8 cellular contexts compared by ENCODE assay signal in genomic region chr13:27921421-27921960, GRCh38. TPM values are rescaled to one million over a fixed set of nuclear protein-coding genes. Genes with fewer than 3 reads are reported as not detected.
DNase-seq lines count a peak whose midpoint lies in the region; ATAC-seq, FAIRE-seq and TF ChIP-seq lines count a peak whose summit lies in the region.
"Had no signal": no experiment of that assay in that cellular context is flagged by ENCODE, and none has a peak within 500 bp of the region (broad histone marks: within the 10 kb centered on the region; RNA-seq: fewer than 3 reads in every experiment).

No MANE protein-coding gene starts in this region.

- CTCF ChIA-PET in GM10248 (lab: Yijun Ruan, JAX), result interaction anchor here (0.8 kb wide), 1 partner anchor 63 kb away, joined by 4 read pairs; no protein-coding TSS in a partner anchor

- no peak for FAIRE-seq in small intestine (lab: Jason Lieb, UNC)

- H3K36me3 ChIP-seq in Peyer's patch, result no peaks in the 10 kb centered on the region
- H3K36me3 ChIP-seq in small intestine (ENCODE audit: control insufficient read depth in 2 of 2, insufficient read depth in 2 of 2, low read length in 2 of 2), result no peaks in the 10 kb centered on the region

- POLR2A ChIA-PET in GM10248 (lab: Yijun Ruan, JAX), result no interaction called here

- H3K4me1 ChIP-seq in Peyer's patch (peaks cover 0 to 50% (median 10%) of the 10 kb centered on the region in 4 donors), small intestine (ENCODE audit: control insufficient read depth in 2 of 2, insufficient read depth in 1 of 2, low read depth in 1 of 2, low read length in 1 of 2) (no peaks in the 10 kb centered on the region)

- WGBS in small intestine, 3 donors, result 1 to 7% (median 1%) methylated on average over 30 to 41 of the region's 41 CpGs

- TF ChIP-seq CTCF in GM10248 (IDR thresholded peaks at IDR 0.05; ENCODE audit: control extremely low read depth, extremely low read depth, low read depth, missing control alignments) (no peak), Peyer's patch (IDR thresholded peaks at IDR 0.05) (no peak), foreskin fibroblast (IDR thresholded peaks at IDR 0.05; ENCODE audit: low read depth, low read length) (no peak)

- H3K4me3 ChIP-seq in Peyer's patch (peak overlapping the region; percentile 9 to 55 (median 45)), foreskin fibroblast (ENCODE audit: low read depth in 1 of 2, low read length in 2 of 2) (peak overlapping the region; percentile 35 to 37), small intestine (ENCODE audit: low read depth in 1 of 2, low read length in 2 of 2) (peak overlapping the region in 1 of 2 donors; percentile 76)

- no peak for ATAC-seq in HG02870 (IDR thresholded peaks at IDR 0.05; ENCODE audit: unreplicated experiment)

- peaks cover 0 to 5% (median 0%) of the 10 kb centered on the region in 4 donors for H3K9me3 ChIP-seq in Peyer's patch
- H3K9me3 ChIP-seq in small intestine (ENCODE audit: control insufficient read depth, low read depth), result no peaks in the 10 kb centered on the region

- no peak for TF ChIP-seq POLR2A in Peyer's patch (IDR thresholded peaks at IDR 0.05)

- H3K27ac ChIP-seq in Peyer's patch (no peak overlapping the region), small intestine (ENCODE audit: low read depth in 1 of 2, low read length in 1 of 2) (peak overlapping the region; percentile 70 to 80)

- DNase-seq in GM10248 (ENCODE audit: extremely low spot score), result peak; percentile 49
- no peak for DNase-seq in Peyer's patch
- no peak for DNase-seq in foreskin fibroblast
- DNase-seq in small intestine, result no peak
- DNase-seq in NCI-H345 (lab: John Stamatoyannopoulos, UW), result no peak
- no peak for DNase-seq in DMS153 (lab: John Stamatoyannopoulos, UW)
- DNase-seq: kidney glomerular epithelial cell had no signal

- H3K27me3 ChIP-seq in Peyer's patch (peaks cover 0 to 82% of the 10 kb centered on the region in 2 donors), small intestine (ENCODE audit: control insufficient read depth in 2 of 2, insufficient read depth in 2 of 2, low read length in 2 of 2) (peaks cover 0 to 44% of the 10 kb centered on the region in 2 donors)

RNA-seq across cellular contexts. Expression of gene PDX1, which starts 1.7 kb away (rescaled TPM):
- not detected for total RNA-seq in Peyer's patch
- 10 to 100 TPM; 18.8 to 47.6 (median 43.8) TPM for polyA plus RNA-seq in small intestine

RNA-seq across cellular contexts. Expression of gene CDX2, which starts 47.6 kb away (rescaled TPM):
- total RNA-seq in Peyer's patch, result 100 to 1,000 TPM in 3 of 4 donors, 10 to 100 TPM in 1; 33.0 to 182 (median 136) TPM
- polyA plus RNA-seq in small intestine, result 10 to 100 TPM; 66.2 to 94.2 (median 92.5) TPM

Comparison
In these comparisons a context has a peak if more than half of its experiments do, and no peak if none do; other contexts are left out.
1. H3K27ac ChIP-seq: peak in small intestine (2 of 2); none in Peyer's patch (0 of 4).